28 cellular contexts compared by ENCODE assay signal in the genomic region with DNA sequence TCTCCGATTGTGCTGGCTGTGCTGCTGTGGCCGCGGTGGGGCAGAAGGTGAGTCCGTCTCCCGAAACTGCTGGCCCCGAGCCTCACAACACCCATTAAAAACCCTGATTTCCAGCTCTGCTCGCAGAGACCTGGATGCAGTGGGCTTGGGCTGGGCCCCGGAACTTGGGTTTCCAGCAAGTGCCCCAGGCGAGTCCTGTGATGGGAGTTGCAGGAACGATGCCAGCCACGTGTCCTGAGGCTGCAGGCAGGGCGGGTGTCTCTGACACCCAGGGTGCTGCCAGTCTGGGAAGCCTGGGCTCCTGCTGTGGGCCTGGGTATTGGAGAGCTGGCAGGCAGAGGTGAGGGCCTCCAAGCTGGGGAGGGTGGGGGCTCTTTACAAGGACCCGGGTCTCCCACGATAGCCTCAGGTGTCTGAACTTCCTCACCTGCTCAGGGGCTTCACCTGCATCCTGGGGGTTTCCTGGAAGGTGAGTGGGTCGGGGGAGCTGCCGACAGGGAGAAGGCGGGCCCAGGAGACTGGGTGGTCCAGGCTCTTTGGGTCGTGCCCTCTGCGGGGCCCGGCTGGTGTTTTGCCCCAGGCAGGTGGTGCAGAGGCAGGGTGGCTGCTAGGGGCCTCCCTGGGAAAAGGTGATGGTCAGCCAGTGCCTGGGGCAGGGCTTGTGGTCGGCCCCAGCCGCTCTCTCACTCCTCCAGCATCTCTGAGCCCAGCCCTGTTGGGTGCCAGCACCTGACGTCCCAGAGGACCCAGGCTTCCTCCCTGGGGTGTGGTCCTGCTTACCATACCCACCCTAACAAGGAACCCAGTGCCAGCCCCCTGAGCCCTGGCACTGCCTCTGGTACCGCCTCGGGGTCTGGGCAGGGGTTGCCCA.
DNase-seq lines count a peak whose midpoint lies in the region; ATAC-seq and TF ChIP-seq lines count a peak whose summit lies in the region.
"Had no signal": no experiment of that assay in that cellular context is flagged by ENCODE, and none has a peak within 500 bp of the region (broad histone marks: within the 10 kb centered on the region; RNA-seq: fewer than 3 reads in every experiment).

No MANE protein-coding gene starts in this region.

- DNase-seq in breast epithelium (ENCODE audit: low spot score in 2 of 2) (peak; percentile 9 to 17), MCF 10A (ENCODE audit: unreplicated experiment) (no peak), mesenteric fat pad (ENCODE audit: low spot score) (peak; percentile 79), upper lobe of right lung (peak; percentile 57), NCI-H146 treated with DMSO at 0.1 percent for 48 hours (lab: John Stamatoyannopoulos, UW; ENCODE audit: unreplicated experiment) (no peak)
- peak; percentile 47 for DNase-seq in activated CD8-positive, alpha-beta memory T cell treated with anti-CD3 and anti-CD28 coated beads for 24 hours
- DNase-seq in activated CD4-positive, alpha-beta T cell treated with anti-CD3 and anti-CD28 coated beads for 48 hours, result no peak
- DNase-seq: activated CD4-positive, alpha-beta T cell treated with anti-CD3 and anti-CD28 coated beads, Interleukin-2, amount 50 U/mL, for 48 hours; activated naive CD4-positive, alpha-beta T cell treated with anti-CD3 and anti-CD28 coated beads for 36 hours; BE2C; COR-L47; DND-41; effector CD8-positive, alpha-beta T cell; erythroblast; mammary epithelial cell; NCI-H1092 treated with DMSO at 0.1 percent for 48 hours; NCI-H1930; NCI-H524; SJCRH30; stimulated activated naive CD8-positive, alpha-beta T cell treated with anti-CD3 and anti-CD28 coated beads, Interleukin-15, Interleukin-2, amounts not matched to agents 100 U/mL and 50 U/mL, for 24 hours; thyroid gland had no signal

- H3K4me1 ChIP-seq in breast epithelium (no peaks in the 10 kb centered on the region), upper lobe of right lung (no peaks in the 10 kb centered on the region)
- H3K4me1 ChIP-seq: BE2C, HAP-1, prostate gland, SJCRH30, thyroid gland had no signal

- TF ChIP-seq CTCF in breast epithelium (IDR thresholded peaks at IDR 0.05), result no peak
- TF ChIP-seq CTCF in MCF 10A (IDR thresholded peaks at IDR 0.05; ENCODE audit: unreplicated experiment), result no peak
- TF ChIP-seq CTCF in upper lobe of right lung (IDR thresholded peaks at IDR 0.05), result no peak

- H3K27me3 ChIP-seq in breast epithelium (peaks cover 0 to 19% of the 10 kb centered on the region in 2 donors), upper lobe of right lung (peaks cover 10% of the 10 kb centered on the region)
- H3K27me3 ChIP-seq: thyroid gland had no signal

- no peak for TF ChIP-seq POLR2A in breast epithelium (IDR thresholded peaks at IDR 0.05)

- no peaks in the 10 kb centered on the region for H3K4me1 Mint-ChIP-seq in MCF 10A (ENCODE audit: insufficient read depth, unreplicated experiment)

- H3K4me3 ChIP-seq in breast epithelium (no peak overlapping the region), upper lobe of right lung (no peak overlapping the region)
- H3K4me3 ChIP-seq: HAP-1, prostate gland, SJCRH30, thyroid gland had no signal

- ATAC-seq in upper lobe of right lung, result no peak
- no peak for ATAC-seq in HG02798 (IDR thresholded peaks at IDR 0.05; ENCODE audit: poor library complexity, unreplicated experiment)
- ATAC-seq: Panc1; stimulated activated naive CD8-positive, alpha-beta T cell treated with anti-CD3 and anti-CD28 coated beads, Interleukin-15, Interleukin-2, amounts not matched to agents 100 U/mL and 50 U/mL, for 24 hours; T-cell had no signal

- intact Hi-C loops in breast epithelium (cut with DNase I; ENCODE audit: low total_unique reads), result no loop called here
- intact Hi-C loops in MCF 10A (cut with micrococcal nuclease), result no loop called here
- intact Hi-C loops in upper lobe of right lung (cut with DNase I), result no loop called here

- no peaks in the 10 kb centered on the region for H3K27me3 Mint-ChIP-seq in MCF 10A (ENCODE audit: insufficient read depth, unreplicated experiment)

- H3K36me3 ChIP-seq in breast epithelium, result no peaks in the 10 kb centered on the region
- H3K36me3 ChIP-seq in upper lobe of right lung, result no peaks in the 10 kb centered on the region
- H3K36me3 ChIP-seq: BE2C, HAP-1, prostate gland, SJCRH30, thyroid gland had no signal

- H3K9me3 Mint-ChIP-seq in MCF 10A (ENCODE audit: unreplicated experiment), result no peaks in the 10 kb centered on the region
- H3K9me3 Mint-ChIP-seq: activated naive CD4-positive, alpha-beta T cell treated with anti-CD3 and anti-CD28 coated beads for 36 hours; neural crest cell; T-cell had no signal

- CTCF ChIA-PET in MCF 10A (lab: Yijun Ruan, JAX), result no interaction called here

- no peak overlapping the region for H3K27ac ChIP-seq in breast epithelium
- no peak overlapping the region for H3K27ac ChIP-seq in upper lobe of right lung
- H3K27ac ChIP-seq: prostate gland, SJCRH30, thyroid gland had no signal

- H3K9me3 ChIP-seq in breast epithelium (peaks cover 0 to 8% of the 10 kb centered on the region in 2 donors), upper lobe of right lung (no peaks in the 10 kb centered on the region)
- H3K9me3 ChIP-seq: BE2C, HAP-1, prostate gland, thyroid gland had no signal

- H3K36me3 Mint-ChIP-seq in MCF 10A (ENCODE audit: insufficient read depth, unreplicated experiment), result no peaks in the 10 kb centered on the region
- H3K36me3 Mint-ChIP-seq: brain, T-cell had no signal

- H3K4me3 Mint-ChIP-seq in MCF 10A (ENCODE audit: unreplicated experiment), result no peak overlapping the region
- H3K4me3 Mint-ChIP-seq: activated naive CD4-positive, alpha-beta T cell treated with anti-CD3 and anti-CD28 coated beads for 36 hours; brain; neural crest cell; T-cell had no signal

- BruUV-seq in MCF 10A (replicated peaks; lab: Mats Ljungman, UMichigan), result no TSS peak

- no peak overlapping the region for H3K27ac Mint-ChIP-seq in MCF 10A (ENCODE audit: low read depth, unreplicated experiment)
- H3K27ac Mint-ChIP-seq: activated naive CD4-positive, alpha-beta T cell treated with anti-CD3 and anti-CD28 coated beads for 36 hours; T-cell had no signal

- POLR2A ChIA-PET in MCF 10A (lab: Yijun Ruan, JAX), result no interaction called here

Comparison
In these comparisons a context has a peak if more than half of its experiments do, and no peak if none do; other contexts are left out.
1. DNase-seq: peak in breast epithelium (2 of 2), activated CD8-positive, alpha-beta memory T cell treated with anti-CD3 and anti-CD28 coated beads for 24 hours (single experiment), mesenteric fat pad (single experiment) and upper lobe of right lung (single experiment); none in MCF 10A (single experiment), activated CD4-positive, alpha-beta T cell treated with anti-CD3 and anti-CD28 coated beads for 48 hours (single experiment) and NCI-H146 treated with DMSO at 0.1 percent for 48 hours (single experiment).